10 cellular contexts compared by ENCODE assay signal in genomic region chr3:188349276-188349962, GRCh38.
DNase-seq lines count a peak whose midpoint lies in the region; ATAC-seq, FAIRE-seq and TF ChIP-seq lines count a peak whose summit lies in the region.
"Had no signal": no experiment of that assay in that cellular context is flagged by ENCODE, and none has a peak within 500 bp of the region (broad histone marks: within the 10 kb centered on the region; RNA-seq: fewer than 3 reads in every experiment).

No MANE protein-coding gene starts in this region.

- TF ChIP-seq RAD21 in HepG2 (CRISPR knock-in tag; IDR thresholded peaks at IDR 0.05), result no peak

- H3K36me3 ChIP-seq in bronchial epithelial cell (ENCODE audit: control insufficient read depth, insufficient read depth, low read length) (no peaks in the 10 kb centered on the region), HepG2 (replicated peaks in 1 of 2; ENCODE audit: control insufficient read depth in 1 of 2, insufficient read depth in 2 of 2, low read length in 2 of 2) (peaks cover 2 to 5% of the 10 kb centered on the region in 2 experiments; a peak in 2 of 5 replicates), vagina (no peaks in the 10 kb centered on the region)

- FAIRE-seq in bronchial epithelial cell (lab: Jason Lieb, UNC) (no peak), HepG2 (lab: Jason Lieb, UNC) (no peak)
- FAIRE-seq: A204.1, GM12878 had no signal

- no peak for TF ChIP-seq POLR2A in HepG2 (IDR thresholded peaks at IDR 0.05; ENCODE audit: insufficient read depth in 1 of 2, low read depth in 2 of 2, low read length in 2 of 2)
- no peak for TF ChIP-seq POLR2A in vagina (IDR thresholded peaks at IDR 0.05)

- H3K4me2 ChIP-seq in HepG2 (ENCODE audit: low read depth, low read length), result no peak overlapping the region

- TF ChIP-seq EP300 in HepG2 (IDR thresholded peaks at IDR 0.05; ENCODE audit: low read depth in 2 of 2, low read length in 2 of 2) (no peak), HepG2 (CRISPR knock-in tag; IDR thresholded peaks at IDR 0.05; ENCODE audit: borderline replicate concordance) (no peak)

- 99% methylated on average over 7 of the region's 7 CpGs for WGBS in HepG2 (ENCODE audit: low lambda C conversion rate)

- H3K9ac ChIP-seq in HepG2 (ENCODE audit: insufficient read depth, low read depth, low read length), result no peak overlapping the region

- H3K27me3 ChIP-seq in bronchial epithelial cell (ENCODE audit: control insufficient read depth, insufficient read depth, low read length), result no peaks in the 10 kb centered on the region
- H3K27me3 ChIP-seq in HepG2 (ENCODE audit: control insufficient read depth in 1 of 2, insufficient read depth in 2 of 2, low read length in 2 of 2), result no peaks in the 10 kb centered on the region
- H3K27me3 ChIP-seq in vagina, result no peaks in the 10 kb centered on the region

- H4K20me1 ChIP-seq in HepG2 (ENCODE audit: insufficient read depth, low read length), result no peaks in the 10 kb centered on the region

- H3K9me3 ChIP-seq in HepG2 (ENCODE audit: low read length), result no peaks in the 10 kb centered on the region
- no peaks in the 10 kb centered on the region for H3K9me3 ChIP-seq in vagina

- H2AFZ ChIP-seq in HepG2 (ENCODE audit: low read length), result no peak overlapping the region

- TF ChIP-seq CTCF in bronchial epithelial cell (IDR thresholded peaks at IDR 0.05; ENCODE audit: insufficient read depth, low read length, severe bottlenecking) (no peak), HepG2 (CRISPR knock-in tag; IDR thresholded peaks at IDR 0.05) (no peak), vagina (IDR thresholded peaks at IDR 0.05) (no peak)

- H3K4me1 ChIP-seq in HepG2 (ENCODE audit: insufficient read depth, low read length) (peaks cover 27% of the 10 kb centered on the region), vagina (peaks cover 40% of the 10 kb centered on the region)

- no peak overlapping the region for H3K27ac ChIP-seq in HepG2 (ENCODE audit: extremely low read length, insufficient read depth, low read length)
- peak overlapping the region; percentile 40 for H3K27ac ChIP-seq in vagina

- no TSS peak for BruUV-seq in HepG2 (replicated peaks; lab: Mats Ljungman, UMichigan)

- in situ Hi-C loops in HepG2 (cut with HindIII; ENCODE audit: extremely low pct_ligation_motif_present, low pct_unique_long_range_greater_than_20kb), result no loop called here

- peak; percentile 59; the same call in 2 of the 3 replicates for ATAC-seq in HepG2
- no peak for ATAC-seq in HG03097 (IDR thresholded peaks at IDR 0.05; ENCODE audit: low FRiP score, unreplicated experiment)
- ATAC-seq: GM12878 had no signal

- DNase-seq in NCI-H82 (lab: John Stamatoyannopoulos, UW) (peak; percentile 30), NCI-H82 treated with DMSO at 0.1 percent for 48 hours (lab: John Stamatoyannopoulos, UW; ENCODE audit: unreplicated experiment) (no peak), bronchial epithelial cell (ENCODE audit: low read depth) (peak; percentile 14), HepG2 (ENCODE audit: low spot score) (no peak), vagina (ENCODE audit: extremely low spot score in 2 of 2) (no peak), HuH-7.5 (ENCODE audit: low spot score) (no peak)
- DNase-seq in stimulated activated CD4-positive, alpha-beta T cell treated with anti-CD3 and anti-CD28 coated beads, Interleukin-4, amount 100 ng/mL, for 4 hours, result no peak

- no peak overlapping the region for H3K4me3 ChIP-seq in bronchial epithelial cell (ENCODE audit: low read depth, low read length)
- no peak overlapping the region for H3K4me3 ChIP-seq in HepG2 (replicated peaks in 1 of 3; ENCODE audit: insufficient read depth in 1 of 3, low read depth in 2 of 3, low read length in 3 of 3)
- H3K4me3 ChIP-seq in vagina, result no peak overlapping the region
- H3K4me3 ChIP-seq: GM12878 had no signal

- CTCF ChIA-PET in HepG2 (lab: Yijun Ruan, JAX; ENCODE audit: low intra/inter-chr PET ratio, low total read pairs), result no interaction called here

- H3K79me2 ChIP-seq in HepG2 (ENCODE audit: insufficient read depth, low read length), result peaks cover 2% of the 10 kb centered on the region

- POLR2A ChIA-PET in HepG2 (lab: Yijun Ruan, JAX), result no interaction called here

- intact Hi-C loops in HepG2 (cut with micrococcal nuclease; ENCODE audit: unreplicated experiment) (no loop called here), vagina (cut with DNase I) (no loop called here)

TF ChIP-seq in HepG2, 621 proteins besides CTCF, POLR2A, EP300 and RAD21:
- TF ChIP-seq DNMT3B (CRISPR knock-in tag; conservative IDR thresholded peaks at IDR 0.05), result 0 out of 2 replicates have a peak, but pooled peaks have one; percentile 40
- no peak for TF ChIP-seq MAFK (conservative IDR thresholded peaks at IDR 0.05 in 1 of 2, IDR thresholded peaks at IDR 0.05 in 1 of 2; ENCODE audit: low read length in 2 of 2)

Comparison
In these comparisons a context has a peak if more than half of its experiments do, and no peak if none do; other contexts are left out.
1. DNase-seq: peak in NCI-H82 (single experiment) and bronchial epithelial cell (single experiment); none in NCI-H82 treated with DMSO at 0.1 percent for 48 hours (single experiment), HepG2 (single experiment), vagina (0 of 2), stimulated activated CD4-positive, alpha-beta T cell treated with anti-CD3 and anti-CD28 coated beads, Interleukin-4, amount 100 ng/mL, for 4 hours (0 of 2) and HuH-7.5 (single experiment).